ENCODE assay signal across 9 cellular contexts in genomic region chr10:11016959-11017574, GRCh38. TPM values are rescaled to one million over a fixed set of nuclear protein-coding genes. Genes with fewer than 3 reads are reported as not detected.
A peak's percentile ranks its signal among the peaks of the same experiment; 100 is the strongest.
DNase-seq lines count a peak whose midpoint lies in the region; TF ChIP-seq lines count a peak whose summit lies in the region.
"Had no signal": no experiment of that assay in that cellular context is flagged by ENCODE, and none has a peak within 500 bp of the region (broad histone marks: within the 10 kb centered on the region; RNA-seq: fewer than 3 reads in every experiment).

No MANE protein-coding gene starts in this region.

- H3K27me3 ChIP-seq in MG63 = no peaks in the 10 kb centered on the region
- H3K27me3 ChIP-seq in esophagus (ENCODE audit: control insufficient read depth in 1 of 2, insufficient read depth in 2 of 2, low read length in 2 of 2) = peaks cover 0 to 3% of the 10 kb centered on the region in 2 donors
- no peaks in the 10 kb centered on the region for H3K27me3 ChIP-seq in ovary

- no peaks in the 10 kb centered on the region for H3K36me3 ChIP-seq in MG63
- H3K36me3 ChIP-seq in esophagus (ENCODE audit: control insufficient read depth in 2 of 2, insufficient read depth in 2 of 2, low read length in 1 of 2) = no peaks in the 10 kb centered on the region
- no peaks in the 10 kb centered on the region for H3K36me3 ChIP-seq in ovary

- peak; percentile 2 for DNase-seq in activated CD4-positive, alpha-beta T cell treated with anti-CD3 and anti-CD28 coated beads, Interleukin-2, amount 50 U/mL, for 1 hour
- DNase-seq in activated CD4-positive, alpha-beta T cell treated with anti-CD3 and anti-CD28 coated beads for 1 hour = no peak
- no peak for DNase-seq in MG63
- no peak for DNase-seq in ovary
- DNase-seq in activated CD8-positive, alpha-beta memory T cell treated with anti-CD3 and anti-CD28 coated beads for 24 hours = no peak
- no peak for DNase-seq in COLO668 (lab: John Stamatoyannopoulos, UW; ENCODE audit: unreplicated experiment)
- no peak for DNase-seq in SIG-M5 (lab: John Stamatoyannopoulos, UW)

- TF ChIP-seq CTCF in ovary (IDR thresholded peaks at IDR 0.05) = no peak

- intact Hi-C loops in ovary (cut with DNase I) = no loop called here

- WGBS in esophagus, 2 donors = 18 to 20% methylated on average over 19 of the region's 19 CpGs
- 33 to 38% (median 34%) methylated on average over 15 to 19 of the region's 19 CpGs for WGBS in ovary, 3 donors

- H3K4me3 ChIP-seq in MG63 (peak overlapping the region; percentile 42), esophagus (ENCODE audit: low read depth in 1 of 2, low read length in 2 of 2) (peak overlapping the region; percentile 75 to 80), ovary (peak overlapping the region; percentile 96)

- no peak for TF ChIP-seq POLR2A in ovary (IDR thresholded peaks at IDR 0.05)

- TF ChIP-seq EP300 in ovary (IDR thresholded peaks at IDR 0.05) = no peak

- H3K27ac ChIP-seq in esophagus (ENCODE audit: low read depth in 2 of 2, low read length in 1 of 2) = peak overlapping the region; percentile 57 to 71
- peak overlapping the region; percentile 50 to 73 for H3K27ac ChIP-seq in ovary
- H3K27ac ChIP-seq: C4-2B had no signal

- H3K4me1 ChIP-seq in esophagus (ENCODE audit: control insufficient read depth in 2 of 2, insufficient read depth in 2 of 2, low read length in 1 of 2) (no peaks in the 10 kb centered on the region), ovary (ENCODE audit: insufficient read depth) (peaks cover 11% of the 10 kb centered on the region)

- H3K9me3 ChIP-seq in MG63 (no peaks in the 10 kb centered on the region), esophagus (ENCODE audit: control insufficient read depth in 2 of 2, insufficient read depth in 1 of 2, low read depth in 1 of 2, low read length in 1 of 2) (no peaks in the 10 kb centered on the region), ovary (no peaks in the 10 kb centered on the region)

RNA-seq across cellular contexts. Expression of gene CELF2, which starts 0.6 kb away (rescaled TPM):
- total RNA-seq in MG63 (2014; rRNA removed; shearing (Covaris generic); ENCODE audit: low replicate concordance) = 1.5 and 9.7 TPM in 2 replicates
- polyA plus RNA-seq in esophagus = 1 to 10 TPM; 2.2 to 4.0 TPM
- total RNA-seq in ovary = 100 to 1,000 TPM in 1 of 7 donors, 10 to 100 TPM in 6; 50.7 to 107 (median 71.2) TPM
- 10 to 100 TPM; 38.8 to 45.7 TPM for polyA plus RNA-seq in ovary

Comparison
In these comparisons a context has a peak if more than half of its experiments do, and no peak if none do; other contexts are left out.
1. H3K4me3 ChIP-seq: peak in every context shown above with its lines; median percentile 96 in ovary; 78 in esophagus; 42 in MG63.